ENCODE assay signal across 15 cellular contexts in genomic region chrX:12987900-12988594, GRCh38. TPM values are rescaled to one million over a fixed set of nuclear protein-coding genes. Genes with fewer than 3 reads are reported as not detected.
A peak's percentile ranks its signal among the peaks of the same experiment; 100 is the strongest.
DNase-seq lines count a peak whose midpoint lies in the region; ATAC-seq and TF ChIP-seq lines count a peak whose summit lies in the region.
"Had no signal": no experiment of that assay in that cellular context is flagged by ENCODE, and none has a peak within 500 bp of the region (broad histone marks: within the 10 kb centered on the region; RNA-seq: fewer than 3 reads in every experiment).

No MANE protein-coding gene starts in this region.

- peak overlapping the region; percentile 30 for H3K4me3 Mint-ChIP-seq in Calu3 (ENCODE audit: low read depth, unreplicated experiment)
- H3K4me3 Mint-ChIP-seq: B cell, memory B cell, nephron progenitor cell had no signal

- H3K27me3 Mint-ChIP-seq in Calu3 (ENCODE audit: unreplicated experiment): no peaks in the 10 kb centered on the region
- H3K27me3 Mint-ChIP-seq: B cell, memory B cell had no signal

- peaks cover 30% of the 10 kb centered on the region for H3K4me1 ChIP-seq in RWPE2 (ENCODE audit: insufficient read depth, poor library complexity, severe bottlenecking)
- H3K4me1 ChIP-seq in left lung: peaks cover 3 to 13% of the 10 kb centered on the region in 2 donors
- H3K4me1 ChIP-seq: prostate gland had no signal

- peaks cover 9% of the 10 kb centered on the region for H3K9me3 Mint-ChIP-seq in Calu3 (ENCODE audit: low read depth, unreplicated experiment)

- H3K4me3 ChIP-seq in RWPE2 (ENCODE audit: severe bottlenecking) (no peak overlapping the region), left lung (no peak overlapping the region)
- H3K4me3 ChIP-seq: prostate gland had no signal

- ATAC-seq in RWPE2 (ENCODE audit: low read depth) (no peak), left lung (no peak), GM19455 (IDR thresholded peaks at IDR 0.05; ENCODE audit: unreplicated experiment) (no peak), HG03175 (IDR thresholded peaks at IDR 0.05; ENCODE audit: unreplicated experiment) (no peak)

- BruUV-seq in Calu3 (replicated peaks; lab: Mats Ljungman, UMichigan): TSS peak; percentile 67

- peaks cover 55% of the 10 kb centered on the region for H3K4me1 Mint-ChIP-seq in Calu3 (ENCODE audit: low read depth, unreplicated experiment)
- H3K4me1 Mint-ChIP-seq: nephron progenitor cell had no signal

- intact Hi-C loops in Calu3 (cut with micrococcal nuclease; ENCODE audit: unreplicated experiment) (loop anchor here (5.0 kb wide), 2 partner anchors 234 to 409 kb away; no protein-coding TSS in a partner anchor), left lung (cut with DNase I) (no loop called here)

- H3K27ac Mint-ChIP-seq in Calu3 (ENCODE audit: unreplicated experiment): peak overlapping the region; percentile 95
- H3K27ac Mint-ChIP-seq: B cell, memory B cell, nephron progenitor cell had no signal

- CTCF ChIA-PET in Calu3 (lab: Charles Lee): no interaction called here

- H3K9me3 ChIP-seq in RWPE2 (ENCODE audit: severe bottlenecking) (no peaks in the 10 kb centered on the region), left lung (no peaks in the 10 kb centered on the region)
- H3K9me3 ChIP-seq: prostate gland had no signal

- TF ChIP-seq CTCF in C4-2B (conservative IDR thresholded peaks at IDR 0.05): no peak
- no peak for TF ChIP-seq CTCF in Calu3 (IDR thresholded peaks at IDR 0.05; ENCODE audit: unreplicated experiment)
- no peak for TF ChIP-seq CTCF in RWPE2 (IDR thresholded peaks at IDR 0.05; ENCODE audit: poor library complexity, severe bottlenecking)
- no peak for TF ChIP-seq CTCF in left lung (IDR thresholded peaks at IDR 0.05)

- H3K27me3 ChIP-seq in RWPE2 (ENCODE audit: insufficient read depth, poor library complexity, severe bottlenecking): no peaks in the 10 kb centered on the region
- no peaks in the 10 kb centered on the region for H3K27me3 ChIP-seq in left lung

- H3K27ac ChIP-seq in C4-2B (peak overlapping the region; percentile 79), RWPE2 (ENCODE audit: poor library complexity, severe bottlenecking) (peak overlapping the region; percentile 71), left lung (peak overlapping the region; percentile 33 to 35)
- H3K27ac ChIP-seq: prostate gland had no signal

- H3K36me3 Mint-ChIP-seq in Calu3 (ENCODE audit: insufficient read depth, unreplicated experiment): peaks cover 45% of the 10 kb centered on the region
- H3K36me3 Mint-ChIP-seq: memory B cell had no signal

- no peak for DNase-seq in Calu3
- no peak for DNase-seq in RWPE2 (ENCODE audit: low spot score)
- DNase-seq in left lung: no peak
- no peak for DNase-seq in stimulated activated CD4-positive, alpha-beta T cell treated with anti-CD3 and anti-CD28 coated beads, Interleukin-2, amount 100 ng/mL, for 48 hours
- no peak for DNase-seq in foreskin melanocyte
- DNase-seq: anterior cingulate cortex, GF-D8, nephron progenitor cell had no signal

- H3K36me3 ChIP-seq in RWPE2 (ENCODE audit: low read depth) (no peaks in the 10 kb centered on the region), left lung (no peaks in the 10 kb centered on the region)
- H3K36me3 ChIP-seq: prostate gland had no signal

RNA-seq across cellular contexts. Expression of gene TMSB4X, which starts 13.1 kb away (rescaled TPM):
- total RNA-seq in Calu3 (2022) (5,274 and 5,368 TPM in 2 replicates), left lung (1,000 to 10,000 TPM; 4,574 to 4,791 TPM)

RNA-seq across cellular contexts. Expression of gene FAM9C, which starts 56.4 kb away (rescaled TPM):
- total RNA-seq in Calu3 (2022) (not detected in 2 replicates), left lung (not detected)
- total RNA-seq: B cell, LHCN-M2 had no signal
